21 cellular contexts compared by ENCODE assay signal in genomic region chr1:79186260-79186659, GRCh38.
A peak's percentile ranks its signal among the peaks of the same experiment; 100 is the strongest.
DNase-seq lines count a peak whose midpoint lies in the region; ATAC-seq, FAIRE-seq and TF ChIP-seq lines count a peak whose summit lies in the region.
"Had no signal": no experiment of that assay in that cellular context is flagged by ENCODE, and none has a peak within 500 bp of the region (broad histone marks: within the 10 kb centered on the region; RNA-seq: fewer than 3 reads in every experiment).

No MANE protein-coding gene starts in this region.

- H3K4me1 Mint-ChIP-seq in MCF 10A (ENCODE audit: insufficient read depth, unreplicated experiment), result peaks cover 6% of the 10 kb centered on the region
- H3K4me1 Mint-ChIP-seq: B cell; CD4-positive, CD25-positive, alpha-beta regulatory T cell; CD8-positive, alpha-beta memory T cell had no signal

- H3K9me3 Mint-ChIP-seq in MCF 10A (ENCODE audit: unreplicated experiment), result no peaks in the 10 kb centered on the region

- H3K79me2 ChIP-seq in mammary epithelial cell (ENCODE audit: insufficient read depth, low read length), result no peaks in the 10 kb centered on the region

- H3K27me3 ChIP-seq in mammary epithelial cell (ENCODE audit: insufficient read depth, low read length), result peaks cover 2% of the 10 kb centered on the region
- no peaks in the 10 kb centered on the region for H3K27me3 ChIP-seq in pancreas
- H3K27me3 ChIP-seq: BLaER1 treated with 17β-estradiol and CSF1 and Interleukin-3, amounts not matched to agents 10 nM and 100 nM had no signal

- H3K36me3 ChIP-seq in mammary epithelial cell (ENCODE audit: insufficient read depth, low read length) (no peaks in the 10 kb centered on the region), pancreas (no peaks in the 10 kb centered on the region)
- H3K36me3 ChIP-seq: BLaER1 treated with 17β-estradiol and CSF1 and Interleukin-3, amounts not matched to agents 10 nM and 100 nM; HAP-1 had no signal

- dilution Hi-C loops in mammary epithelial cell (cut with HindIII; ENCODE audit: low sequenced_read_pairs), result no loop called here

- intact Hi-C loops in MCF 10A (cut with micrococcal nuclease) (no loop called here), mammary epithelial cell (cut with micrococcal nuclease) (no loop called here), pancreas (cut with DNase I) (no loop called here)

- H3K4me2 ChIP-seq in mammary epithelial cell (ENCODE audit: insufficient read depth, low read depth, low read length), result no peak overlapping the region
- H3K4me2 ChIP-seq: BLaER1 treated with 17β-estradiol and CSF1 and Interleukin-3, amounts not matched to agents 10 nM and 100 nM had no signal

- no peaks in the 10 kb centered on the region for H3K36me3 Mint-ChIP-seq in MCF 10A (ENCODE audit: insufficient read depth, unreplicated experiment)
- H3K36me3 Mint-ChIP-seq: CD4-positive, CD25-positive, alpha-beta regulatory T cell; CD8-positive, alpha-beta memory T cell; IgD-negative memory B cell had no signal

- no peaks in the 10 kb centered on the region for H4K20me1 ChIP-seq in mammary epithelial cell (ENCODE audit: insufficient read depth, low read length)
- H4K20me1 ChIP-seq: BLaER1 treated with 17β-estradiol and CSF1 and Interleukin-3, amounts not matched to agents 10 nM and 100 nM had no signal

- TF ChIP-seq CTCF in MCF 10A (IDR thresholded peaks at IDR 0.05; ENCODE audit: unreplicated experiment) (no peak), mammary epithelial cell (conservative IDR thresholded peaks at IDR 0.05 in 1 of 2, IDR thresholded peaks at IDR 0.05 in 1 of 2; ENCODE audit: extremely low read depth in 1 of 2, insufficient read depth in 1 of 2, low read depth in 1 of 2, low read length in 2 of 2) (no peak), pancreas (IDR thresholded peaks at IDR 0.05) (no peak)

- BruUV-seq in MCF 10A (replicated peaks; lab: Mats Ljungman, UMichigan) (no TSS peak), mammary epithelial cell (replicated peaks; lab: Mats Ljungman, UMichigan) (no TSS peak)

- H3K4me3 ChIP-seq in mammary epithelial cell (replicated peaks in 1 of 3; ENCODE audit: insufficient read depth in 1 of 3, low read depth in 2 of 3, low read length in 3 of 3) (no peak overlapping the region), pancreas (no peak overlapping the region)
- H3K4me3 ChIP-seq: BLaER1 treated with 17β-estradiol and CSF1 and Interleukin-3, amounts not matched to agents 10 nM and 100 nM; HAP-1 had no signal

- no peaks in the 10 kb centered on the region for H3K27me3 Mint-ChIP-seq in MCF 10A (ENCODE audit: insufficient read depth, unreplicated experiment)
- H3K27me3 Mint-ChIP-seq: B cell; CD4-positive, CD25-positive, alpha-beta regulatory T cell; CD8-positive, alpha-beta memory T cell; IgD-negative memory B cell had no signal

- CTCF ChIA-PET in MCF 10A (lab: Yijun Ruan, JAX), result no interaction called here
- CTCF ChIA-PET in mammary epithelial cell (lab: Charles Lee; ENCODE audit: low non-redundant PET), result no interaction called here

- ATAC-seq in pancreas, result no peak
- ATAC-seq in GM21528 (IDR thresholded peaks at IDR 0.05; ENCODE audit: low FRiP score, unreplicated experiment), result no peak
- ATAC-seq: HepG2 had no signal

- no peak overlapping the region for H3K4me3 Mint-ChIP-seq in MCF 10A (ENCODE audit: unreplicated experiment)
- H3K4me3 Mint-ChIP-seq: B cell; CD4-positive, CD25-positive, alpha-beta regulatory T cell; CD8-positive, alpha-beta memory T cell; IgD-negative memory B cell had no signal

- FAIRE-seq in colon (lab: Jason Lieb, UNC) (peak; percentile 88), pancreas (lab: Jason Lieb, UNC) (peak; percentile 94), GM19239 (lab: Jason Lieb, UNC) (no peak)
- FAIRE-seq: GM12891, HepG2 had no signal

- H3K9me3 ChIP-seq in mammary epithelial cell (replicated peaks; ENCODE audit: insufficient read depth, low read length), result no peaks in the 10 kb centered on the region
- no peaks in the 10 kb centered on the region for H3K9me3 ChIP-seq in pancreas
- H3K9me3 ChIP-seq: BLaER1 treated with 17β-estradiol and CSF1 and Interleukin-3, amounts not matched to agents 10 nM and 100 nM; HAP-1 had no signal

- in situ Hi-C loops in mammary epithelial cell (cut with MboI; ENCODE audit: low sequenced_read_pairs in 2 of 2), result no loop called here

- H3K27ac ChIP-seq in mammary epithelial cell (ENCODE audit: insufficient read depth, low read depth, low read length), result no peak overlapping the region
- H3K27ac ChIP-seq in pancreas, result no peak overlapping the region
- H3K27ac ChIP-seq: 22Rv1; BLaER1 treated with 17β-estradiol and CSF1 and Interleukin-3, amounts not matched to agents 10 nM and 100 nM had no signal

- H2AFZ ChIP-seq in mammary epithelial cell (ENCODE audit: low read depth, low read length), result no peak overlapping the region

- DNase-seq in MCF 10A (ENCODE audit: unreplicated experiment) (no peak), mammary epithelial cell (no peak), pancreas (no peak), GM19239 (ENCODE audit: insufficient read length, low spot score) (no peak)
- DNase-seq in NK-92 treated with Interleukin-12 subunit alpha and Interleukin-12 subunit beta, amount 100 ng/mL, for 24 hours (lab: John Stamatoyannopoulos, UW), result no peak
- DNase-seq: CD4-positive, CD25-positive, alpha-beta regulatory T cell; CD8-positive, alpha-beta memory T cell; COR-L47; DMS 273 treated with DMSO at 0.1 percent for 48 hours; DMS53; DND-41; EL had no signal

- POLR2A ChIA-PET in MCF 10A (lab: Yijun Ruan, JAX), result interaction anchor here (0.7 kb wide), 1 partner anchor 756 kb away, joined by 3 read pairs; no protein-coding TSS in a partner anchor

- peak overlapping the region; percentile 33 for H3K27ac Mint-ChIP-seq in MCF 10A (ENCODE audit: low read depth, unreplicated experiment)
- H3K27ac Mint-ChIP-seq: B cell; CD4-positive, CD25-positive, alpha-beta regulatory T cell; CD8-positive, alpha-beta memory T cell; IgD-negative memory B cell had no signal

- peaks cover 4% of the 10 kb centered on the region for H3K4me1 ChIP-seq in mammary epithelial cell (ENCODE audit: insufficient read depth, low read length)
- H3K4me1 ChIP-seq in pancreas, result no peaks in the 10 kb centered on the region
- H3K4me1 ChIP-seq: BLaER1 treated with 17β-estradiol and CSF1 and Interleukin-3, amounts not matched to agents 10 nM and 100 nM; HAP-1 had no signal

- H3K9ac ChIP-seq in mammary epithelial cell (ENCODE audit: insufficient read depth, low read length), result no peak overlapping the region
- H3K9ac ChIP-seq: BLaER1 treated with 17β-estradiol and CSF1 and Interleukin-3, amounts not matched to agents 10 nM and 100 nM had no signal
